In the genomic region with DNA sequence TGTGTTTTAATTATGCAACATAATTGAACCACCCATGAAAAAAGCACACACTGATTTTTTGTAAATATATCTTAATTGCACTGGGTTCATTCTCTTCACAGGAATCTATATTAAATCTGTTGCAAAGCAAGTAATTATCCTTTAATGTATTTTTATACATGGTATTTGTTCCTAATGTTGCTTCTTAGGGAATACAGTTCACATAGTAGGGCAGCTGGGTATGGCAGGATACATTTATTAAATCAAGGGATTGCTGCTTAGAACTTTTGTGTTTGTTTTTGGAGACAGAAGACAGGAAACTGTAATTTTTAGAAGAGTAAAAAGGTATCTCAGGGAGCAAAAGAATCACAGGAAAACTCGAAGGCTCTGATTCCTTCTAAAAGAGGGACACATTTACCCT, we compare ENCODE assay signal across 2 cellular contexts.
TF ChIP-seq lines count a peak whose summit lies in the region.

No MANE protein-coding gene starts in this region.

TF ChIP-seq in SK-N-SH, 30 proteins besides CTCF, POLR2A, EP300 and RAD21 (continued from another document):
- TF ChIP-seq, protein P1, sequence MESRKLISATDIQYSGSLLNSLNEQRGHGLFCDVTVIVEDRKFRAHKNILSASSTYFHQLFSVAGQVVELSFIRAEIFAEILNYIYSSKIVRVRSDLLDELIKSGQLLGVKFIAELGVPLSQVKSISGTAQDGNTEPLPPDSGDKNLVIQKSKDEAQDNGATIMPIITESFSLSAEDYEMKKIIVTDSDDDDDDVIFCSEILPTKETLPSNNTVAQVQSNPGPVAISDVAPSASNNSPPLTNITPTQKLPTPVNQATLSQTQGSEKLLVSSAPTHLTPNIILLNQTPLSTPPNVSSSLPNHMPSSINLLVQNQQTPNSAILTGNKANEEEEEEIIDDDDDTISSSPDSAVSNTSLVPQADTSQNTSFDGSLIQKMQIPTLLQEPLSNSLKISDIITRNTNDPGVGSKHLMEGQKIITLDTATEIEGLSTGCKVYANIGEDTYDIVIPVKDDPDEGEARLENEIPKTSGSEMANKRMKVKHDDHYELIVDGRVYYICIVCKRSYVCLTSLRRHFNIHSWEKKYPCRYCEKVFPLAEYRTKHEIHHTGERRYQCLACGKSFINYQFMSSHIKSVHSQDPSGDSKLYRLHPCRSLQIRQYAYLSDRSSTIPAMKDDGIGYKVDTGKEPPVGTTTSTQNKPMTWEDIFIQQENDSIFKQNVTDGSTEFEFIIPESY (IDR thresholded peaks at IDR 0.05; ENCODE audit: borderline replicate concordance, low read depth): no peak
- TF ChIP-seq, protein P2, sequence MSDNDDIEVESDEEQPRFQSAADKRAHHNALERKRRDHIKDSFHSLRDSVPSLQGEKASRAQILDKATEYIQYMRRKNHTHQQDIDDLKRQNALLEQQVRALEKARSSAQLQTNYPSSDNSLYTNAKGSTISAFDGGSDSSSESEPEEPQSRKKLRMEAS (IDR thresholded peaks at IDR 0.05; ENCODE audit: low read depth): no peak
- TF ChIP-seq POLR2AphosphoS5 (IDR thresholded peaks at IDR 0.05; ENCODE audit: low read depth, low read length): no peak
TF ChIP-seq in SK-N-SH: peak in this region for 0.

TF ChIP-seq in SK-N-SH treated with all-trans-retinoic acid at 6 μM for 48 hours, 23 proteins besides CTCF, POLR2A, EP300 and RAD21 (continued from another document):
- TF ChIP-seq, protein P3, sequence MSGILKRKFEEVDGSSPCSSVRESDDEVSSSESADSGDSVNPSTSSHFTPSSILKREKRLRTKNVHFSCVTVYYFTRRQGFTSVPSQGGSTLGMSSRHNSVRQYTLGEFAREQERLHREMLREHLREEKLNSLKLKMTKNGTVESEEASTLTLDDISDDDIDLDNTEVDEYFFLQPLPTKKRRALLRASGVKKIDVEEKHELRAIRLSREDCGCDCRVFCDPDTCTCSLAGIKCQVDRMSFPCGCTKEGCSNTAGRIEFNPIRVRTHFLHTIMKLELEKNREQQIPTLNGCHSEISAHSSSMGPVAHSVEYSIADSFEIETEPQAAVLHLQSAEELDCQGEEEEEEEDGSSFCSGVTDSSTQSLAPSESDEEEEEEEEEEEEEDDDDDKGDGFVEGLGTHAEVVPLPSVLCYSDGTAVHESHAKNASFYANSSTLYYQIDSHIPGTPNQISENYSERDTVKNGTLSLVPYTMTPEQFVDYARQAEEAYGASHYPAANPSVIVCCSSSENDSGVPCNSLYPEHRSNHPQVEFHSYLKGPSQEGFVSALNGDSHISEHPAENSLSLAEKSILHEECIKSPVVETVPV (CRISPR knock-in tag; IDR thresholded peaks at IDR 0.05): no peak
- TF ChIP-seq GLIS3 (CRISPR knock-in tag; IDR thresholded peaks at IDR 0.05) (no peak), ISL1 (CRISPR knock-in tag; IDR thresholded peaks at IDR 0.05) (no peak), ARNTL (CRISPR knock-in tag; IDR thresholded peaks at IDR 0.05; ENCODE audit: borderline replicate concordance, low read depth) (no peak), TOX (CRISPR knock-in tag; IDR thresholded peaks at IDR 0.05; ENCODE audit: borderline replicate concordance) (no peak), ZNF565 (CRISPR knock-in tag; conservative IDR thresholded peaks at IDR 0.05; ENCODE audit: low read depth) (no peak), ESRRG (CRISPR knock-in tag; IDR thresholded peaks at IDR 0.05) (no peak), ZC3H10 (CRISPR knock-in tag; IDR thresholded peaks at IDR 0.05) (no peak), CSDC2 (CRISPR knock-in tag; IDR thresholded peaks at IDR 0.05) (no peak), ZFP30 (CRISPR knock-in tag; IDR thresholded peaks at IDR 0.05) (no peak), TCF4 (CRISPR knock-in tag; IDR thresholded peaks at IDR 0.05; ENCODE audit: borderline replicate concordance) (no peak)
- TF ChIP-seq, protein P4, sequence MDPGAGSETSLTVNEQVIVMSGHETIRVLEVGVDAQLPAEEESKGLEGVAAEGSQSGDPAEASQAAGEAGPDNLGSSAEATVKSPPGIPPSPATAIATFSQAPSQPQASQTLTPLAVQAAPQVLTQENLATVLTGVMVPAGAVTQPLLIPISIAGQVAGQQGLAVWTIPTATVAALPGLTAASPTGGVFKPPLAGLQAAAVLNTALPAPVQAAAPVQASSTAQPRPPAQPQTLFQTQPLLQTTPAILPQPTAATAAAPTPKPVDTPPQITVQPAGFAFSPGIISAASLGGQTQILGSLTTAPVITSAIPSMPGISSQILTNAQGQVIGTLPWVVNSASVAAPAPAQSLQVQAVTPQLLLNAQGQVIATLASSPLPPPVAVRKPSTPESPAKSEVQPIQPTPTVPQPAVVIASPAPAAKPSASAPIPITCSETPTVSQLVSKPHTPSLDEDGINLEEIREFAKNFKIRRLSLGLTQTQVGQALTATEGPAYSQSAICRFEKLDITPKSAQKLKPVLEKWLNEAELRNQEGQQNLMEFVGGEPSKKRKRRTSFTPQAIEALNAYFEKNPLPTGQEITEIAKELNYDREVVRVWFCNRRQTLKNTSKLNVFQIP (CRISPR knock-in tag; IDR thresholded peaks at IDR 0.05; ENCODE audit: borderline replicate concordance, low read depth): no peak
- TF ChIP-seq, protein P5, sequence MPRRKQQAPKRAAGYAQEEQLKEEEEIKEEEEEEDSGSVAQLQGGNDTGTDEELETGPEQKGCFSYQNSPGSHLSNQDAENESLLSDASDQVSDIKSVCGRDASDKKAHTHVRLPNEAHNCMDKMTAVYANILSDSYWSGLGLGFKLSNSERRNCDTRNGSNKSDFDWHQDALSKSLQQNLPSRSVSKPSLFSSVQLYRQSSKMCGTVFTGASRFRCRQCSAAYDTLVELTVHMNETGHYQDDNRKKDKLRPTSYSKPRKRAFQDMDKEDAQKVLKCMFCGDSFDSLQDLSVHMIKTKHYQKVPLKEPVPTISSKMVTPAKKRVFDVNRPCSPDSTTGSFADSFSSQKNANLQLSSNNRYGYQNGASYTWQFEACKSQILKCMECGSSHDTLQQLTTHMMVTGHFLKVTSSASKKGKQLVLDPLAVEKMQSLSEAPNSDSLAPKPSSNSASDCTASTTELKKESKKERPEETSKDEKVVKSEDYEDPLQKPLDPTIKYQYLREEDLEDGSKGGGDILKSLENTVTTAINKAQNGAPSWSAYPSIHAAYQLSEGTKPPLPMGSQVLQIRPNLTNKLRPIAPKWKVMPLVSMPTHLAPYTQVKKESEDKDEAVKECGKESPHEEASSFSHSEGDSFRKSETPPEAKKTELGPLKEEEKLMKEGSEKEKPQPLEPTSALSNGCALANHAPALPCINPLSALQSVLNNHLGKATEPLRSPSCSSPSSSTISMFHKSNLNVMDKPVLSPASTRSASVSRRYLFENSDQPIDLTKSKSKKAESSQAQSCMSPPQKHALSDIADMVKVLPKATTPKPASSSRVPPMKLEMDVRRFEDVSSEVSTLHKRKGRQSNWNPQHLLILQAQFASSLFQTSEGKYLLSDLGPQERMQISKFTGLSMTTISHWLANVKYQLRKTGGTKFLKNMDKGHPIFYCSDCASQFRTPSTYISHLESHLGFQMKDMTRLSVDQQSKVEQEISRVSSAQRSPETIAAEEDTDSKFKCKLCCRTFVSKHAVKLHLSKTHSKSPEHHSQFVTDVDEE (CRISPR knock-in tag; IDR thresholded peaks at IDR 0.05): no peak
